Comparison of ENCODE assay signal across 22 cellular contexts in the genomic region with DNA sequence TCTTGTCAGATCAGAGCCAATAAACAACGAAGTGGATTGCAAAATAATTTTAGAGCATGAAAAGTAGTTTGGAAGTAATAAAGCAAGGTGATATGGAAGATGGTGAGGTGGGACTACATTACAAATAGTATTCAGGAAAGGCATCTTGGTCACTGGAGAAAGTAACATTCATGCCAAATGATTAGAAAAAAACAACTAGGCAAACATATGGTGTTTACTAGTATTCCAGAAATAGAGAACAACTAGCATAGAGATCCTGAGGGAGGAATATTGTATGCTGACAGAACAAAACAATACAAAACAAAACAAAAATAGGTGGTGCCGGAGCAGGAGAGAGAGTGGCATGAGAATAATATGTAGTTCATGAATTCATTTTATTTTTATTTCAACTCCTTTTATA. TPM values are rescaled to one million over a fixed set of nuclear protein-coding genes. Genes with fewer than 3 reads are reported as not detected.
"Had no signal": no experiment of that assay in that cellular context is flagged by ENCODE, and none has a peak within 500 bp of the region (broad histone marks: within the 10 kb centered on the region; RNA-seq: fewer than 3 reads in every experiment).

No MANE protein-coding gene starts in this region.

- H3K9me3 Mint-ChIP-seq: IgD-negative memory B cell had no signal

- H3K27ac ChIP-seq: KMS-11 had no signal

- DNase-seq: Kasumi-1, MM.1S, NCI-H1048, NCI-H1105, NCI-H1417, NCI-H1436 treated with DMSO at 0.1 percent for 48 hours, NCI-H1694, NCI-H187 treated with DMSO at 0.1 percent for 48 hours, NCI-H2081, NCI-H2107, NCI-H2227 treated with DMSO at 0.1 percent for 48 hours, NCI-H510A, NCI-H524 treated with DMSO at 0.1 percent for 48 hours, NCI-H69, NCI-H774, Right ventricle myocardium superior, RPMI8226 had no signal

- H3K36me3 Mint-ChIP-seq: IgD-negative memory B cell had no signal

- FAIRE-seq: K562, RCC 7860 had no signal

- H3K9ac ChIP-seq: KMS-11 had no signal

- H3K4me1 Mint-ChIP-seq: IgD-negative memory B cell had no signal

- H3K4me3 Mint-ChIP-seq: IgD-negative memory B cell had no signal

- H3K4me3 ChIP-seq: K562 had no signal

- ATAC-seq: K562, SK-N-SH treated with all-trans-retinoic acid at 6 μM for 48 hours had no signal

- H3K27ac Mint-ChIP-seq: IgD-negative memory B cell had no signal

- H3K4me2 ChIP-seq: KMS-11 had no signal

RNA-seq across cellular contexts. Expression of a gene that starts 11.8 kb away (rescaled TPM):
- polyA plus RNA-seq: IgD-negative memory B cell had no signal
